ENCODE assay signal across 2 cellular contexts in the genomic region with DNA sequence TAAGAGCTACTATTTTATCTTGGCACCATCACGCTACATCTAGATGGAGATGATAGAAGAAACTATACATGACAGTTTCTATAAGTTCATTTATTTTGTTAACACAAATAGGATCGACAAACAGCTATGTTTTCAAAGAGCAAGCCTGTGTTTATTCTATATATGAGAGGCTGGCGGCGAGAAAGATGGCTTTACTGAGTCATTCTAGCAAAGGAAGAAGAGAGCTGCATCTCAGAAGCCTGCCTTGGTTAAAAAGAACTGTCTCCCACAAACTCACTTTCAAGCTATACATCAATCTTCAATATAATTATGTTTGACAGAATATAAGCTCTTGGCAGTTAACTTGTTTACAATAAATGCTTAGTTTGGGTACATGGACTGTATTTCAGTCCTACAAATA.
TF ChIP-seq lines count a peak whose summit lies in the region.

No MANE protein-coding gene starts in this region.

TF ChIP-seq in HEK293, 187 proteins besides CTCF, POLR2A, EP300 and RAD21:
- peak; percentile 38; the same call in 1 of the 2 replicates for TF ChIP-seq FEZF1 (tag by site-specific recombination; IDR thresholded peaks at IDR 0.05)
- no peak for TF ChIP-seq ZNF501 (tag by site-specific recombination; IDR thresholded peaks at IDR 0.05)
- TF ChIP-seq ZFP3 (tag by site-specific recombination; IDR thresholded peaks at IDR 0.05; ENCODE audit: low read depth) = no peak
- TF ChIP-seq BCL11B (tag by site-specific recombination; IDR thresholded peaks at IDR 0.05; ENCODE audit: low read depth) = no peak
- TF ChIP-seq, protein P1, sequence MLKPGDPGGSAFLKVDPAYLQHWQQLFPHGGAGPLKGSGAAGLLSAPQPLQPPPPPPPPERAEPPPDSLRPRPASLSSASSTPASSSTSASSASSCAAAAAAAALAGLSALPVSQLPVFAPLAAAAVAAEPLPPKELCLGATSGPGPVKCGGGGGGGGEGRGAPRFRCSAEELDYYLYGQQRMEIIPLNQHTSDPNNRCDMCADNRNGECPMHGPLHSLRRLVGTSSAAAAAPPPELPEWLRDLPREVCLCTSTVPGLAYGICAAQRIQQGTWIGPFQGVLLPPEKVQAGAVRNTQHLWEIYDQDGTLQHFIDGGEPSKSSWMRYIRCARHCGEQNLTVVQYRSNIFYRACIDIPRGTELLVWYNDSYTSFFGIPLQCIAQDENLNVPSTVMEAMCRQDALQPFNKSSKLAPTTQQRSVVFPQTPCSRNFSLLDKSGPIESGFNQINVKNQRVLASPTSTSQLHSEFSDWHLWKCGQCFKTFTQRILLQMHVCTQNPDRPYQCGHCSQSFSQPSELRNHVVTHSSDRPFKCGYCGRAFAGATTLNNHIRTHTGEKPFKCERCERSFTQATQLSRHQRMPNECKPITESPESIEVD (tag by site-specific recombination; IDR thresholded peaks at IDR 0.05) = 0 out of 2 replicates have a peak, but pooled peaks have one; percentile 15
- no peak for TF ChIP-seq ZNF223 (tag by site-specific recombination; IDR thresholded peaks at IDR 0.05)

TF ChIP-seq in K562, 482 proteins besides CTCF, POLR2A, EP300 and RAD21:
- peak; percentile 22 for TF ChIP-seq MEIS2 (IDR thresholded peaks at IDR 0.05; ENCODE audit: partially characterized antibody)
- TF ChIP-seq DNMT1 (IDR thresholded peaks at IDR 0.05) = no peak
